11 cellular contexts compared by ENCODE assay signal in the genomic region with DNA sequence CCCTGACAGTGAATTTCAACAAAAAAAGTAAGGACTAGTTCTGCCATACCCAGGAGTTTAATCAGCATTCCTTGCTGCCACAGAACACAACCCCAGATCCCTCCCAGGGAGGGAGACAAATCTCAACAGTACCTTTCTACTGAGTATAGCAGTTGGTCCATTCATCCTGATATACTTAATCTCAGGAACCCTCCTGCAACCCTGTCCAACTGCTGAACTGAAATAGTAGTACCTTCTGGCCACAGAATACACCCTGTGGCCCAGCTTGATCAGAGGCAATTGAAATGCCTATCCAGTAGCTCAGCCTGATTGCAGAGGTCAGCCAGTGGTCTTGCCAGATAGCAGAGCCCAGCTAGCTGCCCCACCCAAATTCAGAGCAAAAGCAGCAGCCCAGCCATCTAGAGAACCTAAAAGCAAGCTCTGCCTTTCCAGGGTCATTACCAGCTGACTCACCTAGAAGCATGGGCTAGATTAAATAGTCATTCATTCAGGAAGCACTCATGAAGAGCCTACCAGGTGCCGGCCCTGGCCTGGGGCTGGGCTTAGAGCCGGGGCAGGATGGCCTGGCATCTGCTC. TPM values are rescaled to one million over a fixed set of nuclear protein-coding genes. Genes with fewer than 3 reads are reported as not detected.
"Had no signal": no experiment of that assay in that cellular context is flagged by ENCODE, and none has a peak within 500 bp of the region (broad histone marks: within the 10 kb centered on the region; RNA-seq: fewer than 3 reads in every experiment).

No MANE protein-coding gene starts in this region.

- DNase-seq: activated B cell treated with CpG ODN at 0.5 μM for 24 hours; activated CD4-positive, alpha-beta T cell treated with anti-CD3 and anti-CD28 coated beads, Interleukin-2, amount 10 ng/mL, durations not matched to agents 24 days and 14 days; activated naive CD4-positive, alpha-beta T cell; central memory CD4-positive, alpha-beta T cell; cortex of kidney; effector memory CD4-positive, alpha-beta T cell; left colon; naive thymus-derived CD4-positive, alpha-beta T cell; right cardiac atrium; tibial artery had no signal

- H3K4me3 Mint-ChIP-seq: activated B cell treated with CpG ODN at 0.5 μM for 24 hours; activated CD4-positive, alpha-beta T cell treated with anti-CD3 and anti-CD28 coated beads, Interleukin-2, amount 10 ng/mL, durations not matched to agents 24 days and 14 days; activated T-helper 1 cell treated with anti-CD3 and anti-CD28 coated beads, Interleukin-12 subunit alpha, Interleukin-12 subunit beta, Interleukin-2, Interleukin-4 antibody, amounts not matched to agents 30 ng/mL and 10 ng/mL and 1 ng/mL, durations not matched to agents 14 hours and 24 hours and 36 hours; naive thymus-derived CD4-positive, alpha-beta T cell had no signal

- H3K27me3 Mint-ChIP-seq: activated B cell treated with CpG ODN at 0.5 μM for 24 hours; activated CD4-positive, alpha-beta T cell treated with anti-CD3 and anti-CD28 coated beads, Interleukin-2, amount 10 ng/mL, durations not matched to agents 24 days and 14 days had no signal

- H3K9me3 Mint-ChIP-seq: activated B cell treated with CpG ODN at 0.5 μM for 24 hours; activated CD4-positive, alpha-beta T cell treated with anti-CD3 and anti-CD28 coated beads, Interleukin-2, amount 10 ng/mL, durations not matched to agents 24 days and 14 days; activated T-helper 1 cell treated with anti-CD3 and anti-CD28 coated beads, Interleukin-12 subunit alpha, Interleukin-12 subunit beta, Interleukin-2, Interleukin-4 antibody, amounts not matched to agents 30 ng/mL and 10 ng/mL and 1 ng/mL, durations not matched to agents 14 hours and 24 hours and 36 hours had no signal

- H3K36me3 Mint-ChIP-seq: naive thymus-derived CD4-positive, alpha-beta T cell had no signal

- H3K4me1 Mint-ChIP-seq: activated B cell treated with CpG ODN at 0.5 μM for 24 hours; activated CD4-positive, alpha-beta T cell treated with anti-CD3 and anti-CD28 coated beads, Interleukin-2, amount 10 ng/mL, durations not matched to agents 24 days and 14 days; naive thymus-derived CD4-positive, alpha-beta T cell had no signal

- ATAC-seq: left colon; naive thymus-derived CD4-positive, alpha-beta T cell; right cardiac atrium had no signal

- H3K27ac Mint-ChIP-seq: activated B cell treated with CpG ODN at 0.5 μM for 24 hours; activated CD4-positive, alpha-beta T cell treated with anti-CD3 and anti-CD28 coated beads, Interleukin-2, amount 10 ng/mL, durations not matched to agents 24 days and 14 days; activated T-helper 1 cell treated with anti-CD3 and anti-CD28 coated beads, Interleukin-12 subunit alpha, Interleukin-12 subunit beta, Interleukin-2, Interleukin-4 antibody, amounts not matched to agents 30 ng/mL and 10 ng/mL and 1 ng/mL, durations not matched to agents 14 hours and 24 hours and 36 hours; naive thymus-derived CD4-positive, alpha-beta T cell had no signal

RNA-seq across cellular contexts. Expression of gene RHOJ, which starts 40.0 kb away (rescaled TPM):
- total RNA-seq: activated B cell treated with CpG ODN at 0.5 μM for 24 hours; activated CD4-positive, alpha-beta T cell treated with anti-CD3 and anti-CD28 coated beads, Interleukin-2, amount 10 ng/mL, durations not matched to agents 24 days and 14 days; activated T-helper 1 cell treated with anti-CD3 and anti-CD28 coated beads, Interleukin-12 subunit alpha, Interleukin-12 subunit beta, Interleukin-2, Interleukin-4 antibody, amounts not matched to agents 30 ng/mL and 10 ng/mL and 1 ng/mL, durations not matched to agents 14 hours and 24 hours and 36 hours; naive thymus-derived CD4-positive, alpha-beta T cell had no signal
